In genomic region chr7:63008366-63008765, GRCh38 we compare ENCODE assay signal across 25 cellular contexts.
DNase-seq lines count a peak whose midpoint lies in the region; ATAC-seq, FAIRE-seq and TF ChIP-seq lines count a peak whose summit lies in the region.
"Had no signal": no experiment of that assay in that cellular context is flagged by ENCODE, and none has a peak within 500 bp of the region (broad histone marks: within the 10 kb centered on the region; RNA-seq: fewer than 3 reads in every experiment).

No MANE protein-coding gene starts in this region.

- H2AFZ ChIP-seq in H9 (ENCODE audit: low read length): no peak overlapping the region

- FAIRE-seq in D721Med (lab: Jason Lieb, UNC) (no peak), small intestine (lab: Jason Lieb, UNC) (no peak)
- FAIRE-seq: endothelial cell of umbilical vein had no signal

- H3K27me3 Mint-ChIP-seq in H9 (ENCODE audit: low read depth): peaks cover 2% of the 10 kb centered on the region
- no peaks in the 10 kb centered on the region for H3K27me3 Mint-ChIP-seq in activated CD4-positive, alpha-beta memory T cell treated with anti-CD3 and anti-CD28 coated beads for 36 hours
- H3K27me3 Mint-ChIP-seq: activated CD4-positive, alpha-beta T cell treated with anti-CD3 and anti-CD28 coated beads, Interleukin-2, amount 10 ng/mL, durations not matched to agents 7 days and 5 days; IgD-negative memory B cell had no signal

- no peaks in the 10 kb centered on the region for H3K4me1 ChIP-seq in H9 (ENCODE audit: insufficient read depth, low read length)
- no peaks in the 10 kb centered on the region for H3K4me1 ChIP-seq in small intestine (ENCODE audit: control insufficient read depth in 2 of 2, insufficient read depth in 1 of 2, low read depth in 1 of 2, low read length in 1 of 2)
- H3K4me1 ChIP-seq: prostate gland, tibial artery had no signal

- H2BK12ac ChIP-seq in H9 (ENCODE audit: insufficient read length, low read depth, low read length): no peak overlapping the region

- H2BK120ac ChIP-seq in H9 (ENCODE audit: low read depth, low read length, poor library complexity, severe bottlenecking): no peak overlapping the region

- no peak overlapping the region for H3K4me2 ChIP-seq in H9 (ENCODE audit: insufficient read depth, insufficient read length, low read length)

- H3K27ac ChIP-seq in H9 (ENCODE audit: insufficient read length, low read depth, low read length) (no peak overlapping the region), caudate nucleus (ENCODE audit: low read depth, low read length) (no peak overlapping the region), small intestine (ENCODE audit: low read depth in 1 of 2, low read length in 1 of 2) (no peak overlapping the region)
- H3K27ac ChIP-seq: prostate gland, skin epidermis, tibial artery had no signal

- H3K56ac ChIP-seq in H9 (ENCODE audit: insufficient read length, low read depth, low read length): no peak overlapping the region

- no peak for DNase-seq in D721Med (ENCODE audit: insufficient read length, low spot score)
- no peak for DNase-seq in H9
- DNase-seq in OCI-M1 (lab: John Stamatoyannopoulos, UW): peak; percentile 18
- peak; percentile 3 for DNase-seq in iris pigment epithelial cell (ENCODE audit: low read depth)
- no peak for DNase-seq in activated CD4-positive, alpha-beta memory T cell treated with anti-CD3 and anti-CD28 coated beads for 36 hours
- DNase-seq in caudate nucleus (lab: John Stamatoyannopoulos, UW): no peak
- DNase-seq in small intestine: no peak
- DNase-seq: activated CD4-positive, alpha-beta T cell treated with anti-CD3 and anti-CD28 coated beads, Interleukin-2, amount 10 ng/mL, durations not matched to agents 7 days and 5 days; activated effector memory CD4-positive, alpha-beta T cell treated with anti-CD3 and anti-CD28 coated beads, Interleukin-2, amount 50 U/mL, for 16 hours; COR-L47; cortex of kidney; immature natural killer cell; mucosa of descending colon; MV-4-11; NCI-H2029 treated with DMSO at 0.1 percent for 48 hours; NCI-H446 treated with DMSO at 0.1 percent for 48 hours; NK-92 treated with Interleukin-12 subunit alpha and Interleukin-12 subunit beta, amount 100 ng/mL, for 24 hours; stimulated activated CD4-positive, alpha-beta T cell treated with anti-CD3 and anti-CD28 coated beads, Interleukin-2, amount 100 ng/mL, for 48 hours; stimulated activated naive CD8-positive, alpha-beta T cell treated with anti-CD3 and anti-CD28 coated beads, Interleukin-15, Interleukin-2, amounts not matched to agents 100 U/mL and 50 U/mL, for 24 hours; tibial artery had no signal

- no peak overlapping the region for H3K4me3 ChIP-seq in small intestine (ENCODE audit: low read depth in 1 of 2, low read length in 2 of 2)
- H3K4me3 ChIP-seq: mucosa of descending colon, prostate gland, skin epidermis, tibial artery had no signal

- no peak overlapping the region for H3T11ph ChIP-seq in H9 (ENCODE audit: low read length)

- no peak overlapping the region for H4K5ac ChIP-seq in H9 (ENCODE audit: insufficient read length, low read depth, low read length)

- no peak overlapping the region for H3K18ac ChIP-seq in H9 (ENCODE audit: insufficient read length, low read depth, low read length)

- no peaks in the 10 kb centered on the region for H3K4me1 Mint-ChIP-seq in H9
- H3K4me1 Mint-ChIP-seq in activated CD4-positive, alpha-beta memory T cell treated with anti-CD3 and anti-CD28 coated beads for 36 hours (ENCODE audit: low read depth): no peaks in the 10 kb centered on the region
- H3K4me1 Mint-ChIP-seq: activated CD4-positive, alpha-beta T cell treated with anti-CD3 and anti-CD28 coated beads, Interleukin-2, amount 10 ng/mL, durations not matched to agents 7 days and 5 days; IgD-negative memory B cell; immature natural killer cell had no signal

- H3K23me2 ChIP-seq in H9 (ENCODE audit: insufficient read length, low read depth, low read length, poor library complexity, severe bottlenecking): no peaks in the 10 kb centered on the region

- no peak overlapping the region for H3K14ac ChIP-seq in H9 (ENCODE audit: insufficient read depth, low read length)

- peaks cover 91% of the 10 kb centered on the region for H3K9me3 ChIP-seq in H9 (ENCODE audit: control insufficient read depth, low read depth, low read length)
- H3K9me3 ChIP-seq in small intestine (ENCODE audit: control insufficient read depth, low read depth): no peaks in the 10 kb centered on the region
- H3K9me3 ChIP-seq: prostate gland, tibial artery had no signal

- intact Hi-C loops in activated CD4-positive, alpha-beta memory T cell treated with anti-CD3 and anti-CD28 coated beads for 36 hours (cut with micrococcal nuclease): loop anchor here (5.0 kb wide), 1 partner anchor 1609 kb away; no protein-coding TSS in a partner anchor

- H3K27me3 ChIP-seq in H9 (ENCODE audit: insufficient read depth, low read length) (no peaks in the 10 kb centered on the region), small intestine (ENCODE audit: control insufficient read depth in 2 of 2, insufficient read depth in 2 of 2, low read length in 2 of 2) (no peaks in the 10 kb centered on the region)
- H3K27me3 ChIP-seq: tibial artery had no signal

- no peak overlapping the region for H2BK15ac ChIP-seq in H9 (ENCODE audit: low read depth, low read length)

- no peak overlapping the region for H3K9ac ChIP-seq in H9 (ENCODE audit: extremely low read depth, insufficient read length, low read length)

- H3K9me3 Mint-ChIP-seq in H9: peaks cover 40 to 91% of the 10 kb centered on the region in 2 experiments
- H3K9me3 Mint-ChIP-seq in activated CD4-positive, alpha-beta memory T cell treated with anti-CD3 and anti-CD28 coated beads for 36 hours: peaks cover 13% of the 10 kb centered on the region

- H3K4ac ChIP-seq in H9 (ENCODE audit: low read depth, low read length): no peak overlapping the region

- no peak overlapping the region for H3K23ac ChIP-seq in H9 (ENCODE audit: insufficient read length, low read depth, low read length)

- no peak overlapping the region for H3K27ac Mint-ChIP-seq in H9
- no peak overlapping the region for H3K27ac Mint-ChIP-seq in activated CD4-positive, alpha-beta memory T cell treated with anti-CD3 and anti-CD28 coated beads for 36 hours
- H3K27ac Mint-ChIP-seq: activated CD4-positive, alpha-beta T cell treated with anti-CD3 and anti-CD28 coated beads, Interleukin-2, amount 10 ng/mL, durations not matched to agents 7 days and 5 days; IgD-negative memory B cell; immature natural killer cell had no signal

- H2BK20ac ChIP-seq in H9 (ENCODE audit: low read depth, low read length, poor library complexity, severe bottlenecking): no peak overlapping the region

- no peaks in the 10 kb centered on the region for H3K36me3 ChIP-seq in small intestine (ENCODE audit: control insufficient read depth in 2 of 2, insufficient read depth in 2 of 2, low read length in 2 of 2)
- H3K36me3 ChIP-seq: prostate gland, tibial artery had no signal

- no CpG with 5 or more reads among the region's 2 CpGs for WGBS in H9 (ENCODE audit: extremely low coverage, insufficient read length, low lambda C conversion rate)
- WGBS in small intestine, 3 donors: 47 to 79% (median 53%) methylated on average over 2 of the region's 2 CpGs

- CTCF ChIA-PET in activated CD4-positive, alpha-beta memory T cell treated with anti-CD3 and anti-CD28 coated beads for 36 hours (lab: Charles Lee): no interaction called here

- no peaks in the 10 kb centered on the region for H4K20me1 ChIP-seq in H9 (ENCODE audit: control insufficient read depth, insufficient read depth, insufficient read length)

- POLR2A ChIA-PET in activated CD4-positive, alpha-beta memory T cell treated with anti-CD3 and anti-CD28 coated beads for 36 hours (lab: Charles Lee): no interaction called here

- peaks cover 20 to 36% (median 24%) of the 10 kb centered on the region in 3 experiments for H3K36me3 Mint-ChIP-seq in H9 (ENCODE audit: insufficient read depth in 1 of 3, low read depth in 3 of 3)
- no peaks in the 10 kb centered on the region for H3K36me3 Mint-ChIP-seq in activated CD4-positive, alpha-beta memory T cell treated with anti-CD3 and anti-CD28 coated beads for 36 hours
- H3K36me3 Mint-ChIP-seq: IgD-negative memory B cell, immature natural killer cell had no signal

- H4K91ac ChIP-seq in H9 (ENCODE audit: insufficient read length, low read depth, low read length): no peak overlapping the region

- ATAC-seq in GM19452 (IDR thresholded peaks at IDR 0.05; ENCODE audit: unreplicated experiment): no peak
- ATAC-seq: mucosa of descending colon; stimulated activated naive CD8-positive, alpha-beta T cell treated with anti-CD3 and anti-CD28 coated beads, Interleukin-15, Interleukin-2, amounts not matched to agents 100 U/mL and 50 U/mL, for 24 hours had no signal

- H4K8ac ChIP-seq in H9 (replicated peaks; ENCODE audit: insufficient read length, low read depth, low read length): no peak overlapping the region

- no peaks in the 10 kb centered on the region for H3K79me1 ChIP-seq in H9 (ENCODE audit: insufficient read depth, low read depth, low read length, poor library complexity, severe bottlenecking)

- peak; percentile 14 for TF ChIP-seq CTCF in D721Med (IDR thresholded peaks at IDR 0.05; ENCODE audit: insufficient read depth, missing control alignments)
- peak; percentile 44; the same call in 2 of the 3 replicates for TF ChIP-seq CTCF in H9 (conservative IDR thresholded peaks at IDR 0.05)

- no peak overlapping the region for H2BK5ac ChIP-seq in H9 (ENCODE audit: insufficient read length, low read length)

- H3K79me2 ChIP-seq in H9 (ENCODE audit: insufficient read depth, low read length): no peaks in the 10 kb centered on the region

- H2AK5ac ChIP-seq in H9 (ENCODE audit: insufficient read length, low read length): no peak overlapping the region

- H3K4me3 Mint-ChIP-seq in H9: no peak overlapping the region
- H3K4me3 Mint-ChIP-seq in activated CD4-positive, alpha-beta memory T cell treated with anti-CD3 and anti-CD28 coated beads for 36 hours: no peak overlapping the region
- H3K4me3 Mint-ChIP-seq: activated CD4-positive, alpha-beta T cell treated with anti-CD3 and anti-CD28 coated beads, Interleukin-2, amount 10 ng/mL, durations not matched to agents 7 days and 5 days; IgD-negative memory B cell; immature natural killer cell had no signal

Comparison
In these comparisons a context has a peak if more than half of its experiments do, and no peak if none do; other contexts are left out.
1. DNase-seq: peak in OCI-M1 (single experiment) and iris pigment epithelial cell (single experiment); none in D721Med (single experiment), H9 (single experiment), activated CD4-positive, alpha-beta memory T cell treated with anti-CD3 and anti-CD28 coated beads for 36 hours (single experiment), caudate nucleus (0 of 61) and small intestine (single experiment).